ENCODE assay signal across 21 cellular contexts in genomic region chr12:39499296-39499695, GRCh38. TPM values are rescaled to one million over a fixed set of nuclear protein-coding genes. Genes with fewer than 3 reads are reported as not detected.
DNase-seq lines count a peak whose midpoint lies in the region; ATAC-seq and TF ChIP-seq lines count a peak whose summit lies in the region.
"Had no signal": no experiment of that assay in that cellular context is flagged by ENCODE, and none has a peak within 500 bp of the region (broad histone marks: within the 10 kb centered on the region; RNA-seq: fewer than 3 reads in every experiment).

No MANE protein-coding gene starts in this region.

- H3K9me3 ChIP-seq in osteoblast (ENCODE audit: low read depth, low read length) (no peaks in the 10 kb centered on the region), heart right ventricle (no peaks in the 10 kb centered on the region)
- H3K9me3 ChIP-seq: BLaER1, MG63 had no signal

- H3K27ac ChIP-seq in brain microvascular endothelial cell, result no peak overlapping the region
- no peak overlapping the region for H3K27ac ChIP-seq in epithelial cell of prostate
- H3K27ac ChIP-seq in osteoblast (ENCODE audit: low read depth, low read length), result no peak overlapping the region
- H3K27ac ChIP-seq in heart right ventricle, result no peak overlapping the region
- H3K27ac ChIP-seq: BLaER1, PC-9 had no signal

- no peak for TF ChIP-seq CTCF in brain microvascular endothelial cell (IDR thresholded peaks at IDR 0.05; ENCODE audit: low read depth, low read length, missing control alignments)
- TF ChIP-seq CTCF in osteoblast (IDR thresholded peaks at IDR 0.05; ENCODE audit: extremely low read depth, low read depth, low read length), result no peak
- no peak for TF ChIP-seq CTCF in heart right ventricle (IDR thresholded peaks at IDR 0.05)

- ATAC-seq in heart right ventricle, result no peak
- ATAC-seq: HepG2 had no signal

- peaks cover 5% of the 10 kb centered on the region for H3K4me1 ChIP-seq in osteoblast (ENCODE audit: insufficient read depth, low read length)
- no peaks in the 10 kb centered on the region for H3K4me1 ChIP-seq in heart right ventricle
- H3K4me1 ChIP-seq: BLaER1 had no signal

- H3K27me3 ChIP-seq in brain microvascular endothelial cell (replicated peaks) (no peaks in the 10 kb centered on the region), osteoblast (ENCODE audit: insufficient read depth, low read length) (no peaks in the 10 kb centered on the region), heart right ventricle (no peaks in the 10 kb centered on the region)
- H3K27me3 ChIP-seq: BLaER1, MG63 had no signal

- H2AFZ ChIP-seq in osteoblast (ENCODE audit: low read length), result peak overlapping the region; percentile 15
- H2AFZ ChIP-seq: PC-9 had no signal

- no peaks in the 10 kb centered on the region for H4K20me1 ChIP-seq in osteoblast (ENCODE audit: insufficient read depth, low read length)
- H4K20me1 ChIP-seq: BLaER1 had no signal

- WGBS in heart right ventricle, 2 donors, result 72 to 73% methylated on average over 2 of the region's 2 CpGs

- in situ Hi-C loops in brain microvascular endothelial cell (cut with HindIII; ENCODE audit: low pct_ligation_motif_present, low sequenced_read_pairs), result no loop called here

- no peak overlapping the region for H3K4me2 ChIP-seq in osteoblast (ENCODE audit: insufficient read depth, low read length)
- H3K4me2 ChIP-seq: BLaER1, PC-9 had no signal

- H3K36me3 ChIP-seq in brain microvascular endothelial cell (replicated peaks), result no peaks in the 10 kb centered on the region
- H3K36me3 ChIP-seq in osteoblast (ENCODE audit: insufficient read depth, low read length), result no peaks in the 10 kb centered on the region
- H3K36me3 ChIP-seq in heart right ventricle, result no peaks in the 10 kb centered on the region
- H3K36me3 ChIP-seq: BLaER1, MG63 had no signal

- intact Hi-C loops in heart right ventricle (cut with DNase I), result no loop called here

- H3K79me2 ChIP-seq in osteoblast (ENCODE audit: insufficient read depth, low read length), result no peaks in the 10 kb centered on the region

- H3K4me3 ChIP-seq in brain microvascular endothelial cell (ENCODE audit: low read depth, low read length), result no peak overlapping the region
- H3K4me3 ChIP-seq in osteoblast (ENCODE audit: insufficient read depth, low read length), result no peak overlapping the region
- H3K4me3 ChIP-seq in heart right ventricle, result no peak overlapping the region
- H3K4me3 ChIP-seq: BLaER1, MG63, PC-9 had no signal

- DNase-seq in OCI-M1 (lab: John Stamatoyannopoulos, UW) (peak; percentile 59), brain microvascular endothelial cell (peak; percentile 47), epithelial cell of prostate (ENCODE audit: low read depth, low spot score) (peak; percentile 39), osteoblast (ENCODE audit: insufficient read length, low spot score, missing footprints) (peak; percentile 36), heart right ventricle (no peak), SHP77 (lab: John Stamatoyannopoulos, UW) (no peak)
- DNase-seq in stimulated activated CD4-positive, alpha-beta T cell treated with anti-CD3 and anti-CD28 coated beads, Interleukin-4, amount 100 ng/mL, for 24 hours, result no peak
- DNase-seq: CD4-positive, CD25-positive, alpha-beta regulatory T cell; DMS153; DND-41; H7; MG63; NCI-H2029; NCI-H446 treated with DMSO at 0.1 percent for 48 hours; NCI-H526; NCI-H82; NK-92 treated with Interleukin-12 subunit alpha and Interleukin-12 subunit beta, amount 100 ng/mL, for 24 hours; PC-9; Right ventricle myocardium superior had no signal

RNA-seq across cellular contexts. Expression of gene KIF21A, which starts 56.4 kb away (rescaled TPM):
- total RNA-seq in osteoblast, result 4.3 and 4.7 TPM in 2 replicates
- 10 to 100 TPM; 42.3 to 71.8 (median 49.9) TPM for total RNA-seq in heart right ventricle
- polyA plus RNA-seq in heart right ventricle, result 10 to 100 TPM; 11.4 to 71.8 TPM

Comparison
In these comparisons a context has a peak if more than half of its experiments do, and no peak if none do; other contexts are left out.
1. DNase-seq: peak in OCI-M1 (single experiment), brain microvascular endothelial cell (single experiment), epithelial cell of prostate (single experiment) and osteoblast (single experiment); none in heart right ventricle (0 of 2), stimulated activated CD4-positive, alpha-beta T cell treated with anti-CD3 and anti-CD28 coated beads, Interleukin-4, amount 100 ng/mL, for 24 hours (single experiment) and SHP77 (0 of 2).